ENCODE assay signal across 18 cellular contexts in the genomic region with DNA sequence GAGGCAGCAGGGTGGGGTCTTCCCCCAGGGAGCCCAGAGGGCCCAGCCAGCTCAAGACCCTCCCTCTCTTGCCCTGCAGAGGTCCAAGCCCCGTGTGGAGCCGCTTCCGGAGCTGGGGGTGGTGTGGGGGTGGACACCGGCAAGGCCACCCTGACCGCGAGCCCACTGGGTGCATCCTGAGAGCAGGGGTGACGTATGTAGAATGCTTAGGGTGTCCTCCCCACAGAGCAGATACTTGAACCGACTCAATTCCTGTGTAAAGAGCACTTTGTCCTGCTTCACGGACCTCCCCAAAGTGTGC. TPM values are rescaled to one million over a fixed set of nuclear protein-coding genes. Genes with fewer than 3 reads are reported as not detected.
DNase-seq lines count a peak whose midpoint lies in the region; ATAC-seq and TF ChIP-seq lines count a peak whose summit lies in the region.
"Had no signal": no experiment of that assay in that cellular context is flagged by ENCODE, and none has a peak within 500 bp of the region (broad histone marks: within the 10 kb centered on the region; RNA-seq: fewer than 3 reads in every experiment).

No MANE protein-coding gene starts in this region.

- in situ Hi-C loops in ACHN (cut with HindIII; ENCODE audit: low pct_ligation_motif_present, low pct_unique_long_range_greater_than_20kb, low sequenced_read_pairs): no loop called here

- no peak overlapping the region for H3K4me3 ChIP-seq in HEK293 (ENCODE audit: low read depth, low read length)
- H3K4me3 ChIP-seq: HAP-1 had no signal

- H3K4me1 ChIP-seq in HEK293 (ENCODE audit: control insufficient read depth, insufficient read depth, low read length): no peaks in the 10 kb centered on the region
- H3K4me1 ChIP-seq: HAP-1 had no signal

- POLR2A ChIA-PET in HEK293 (lab: Yijun Ruan, JAX): interaction anchor here (0.6 kb wide), 1 partner anchor 56 kb away, joined by 9 read pairs; no protein-coding TSS in a partner anchor

- no peaks in the 10 kb centered on the region for H3K9me3 ChIP-seq in HEK293 (ENCODE audit: control insufficient read depth, insufficient read depth, low read depth, low read length)
- H3K9me3 ChIP-seq in T-helper 17 cell (ENCODE audit: control insufficient read depth, low read length, poor library complexity, severe bottlenecking): no peaks in the 10 kb centered on the region
- H3K9me3 ChIP-seq: HAP-1 had no signal

- H3K36me3 Mint-ChIP-seq in T-helper 17 cell (ENCODE audit: low read depth): peaks cover 3% of the 10 kb centered on the region
- peaks cover 5% of the 10 kb centered on the region for H3K36me3 Mint-ChIP-seq in memory B cell
- peaks cover 18% of the 10 kb centered on the region for H3K36me3 Mint-ChIP-seq in stimulated activated memory B cell treated with anti-CD40 and anti-IgM and Interleukin-4, amounts not matched to agents 10 μg/mL and 1 μg/mL and 100 μg/mL, for 72 hours

- TF ChIP-seq CTCF in HEK293 (tag by site-specific recombination; IDR thresholded peaks at IDR 0.05): no peak

- H3K4me3 Mint-ChIP-seq in T-helper 17 cell: no peak overlapping the region
- peak overlapping the region; percentile 90 for H3K4me3 Mint-ChIP-seq in memory B cell
- H3K4me3 Mint-ChIP-seq in stimulated activated memory B cell treated with anti-CD40 and anti-IgM and Interleukin-4, amounts not matched to agents 10 μg/mL and 1 μg/mL and 100 μg/mL, for 72 hours: no peak overlapping the region

- ATAC-seq in T-helper 17 cell (peak; percentile 22), memory B cell (ENCODE audit: low read depth) (no peak), HG03139 (IDR thresholded peaks at IDR 0.05; ENCODE audit: unreplicated experiment) (no peak)
- ATAC-seq in stimulated activated memory B cell treated with anti-CD40 and anti-IgM and Interleukin-4, amounts not matched to agents 10 μg/mL and 1 μg/mL and 100 μg/mL, for 72 hours: no peak
- ATAC-seq: Panc1 had no signal

- peaks cover 21 to 90% of the 10 kb centered on the region in 2 experiments; a peak in 2 of 3 replicates for H3K36me3 ChIP-seq in HEK293 (ENCODE audit: control insufficient read depth in 2 of 2, insufficient read depth in 1 of 2, low read length in 2 of 2)

- DNase-seq in T-helper 17 cell (no peak), memory B cell (ENCODE audit: low spot score in 2 of 2) (no peak), cortex of kidney (lab: John Stamatoyannopoulos, UW) (no peak), ACHN (no peak)
- DNase-seq: C1 segment of cervical spinal cord; CD8-positive, alpha-beta memory T cell; DMS79; MV-4-11; NCI-H187 treated with DMSO at 0.1 percent for 48 hours; NCI-H2227 treated with DMSO at 0.1 percent for 48 hours; NCI-H524; NCI-H82; SW 1271 had no signal

- H3K4me1 Mint-ChIP-seq in T-helper 17 cell: peaks cover 4% of the 10 kb centered on the region
- H3K4me1 Mint-ChIP-seq in memory B cell: peaks cover 10% of the 10 kb centered on the region
- H3K4me1 Mint-ChIP-seq in stimulated activated memory B cell treated with anti-CD40 and anti-IgM and Interleukin-4, amounts not matched to agents 10 μg/mL and 1 μg/mL and 100 μg/mL, for 72 hours: peaks cover 19% of the 10 kb centered on the region

- H3K27me3 Mint-ChIP-seq in T-helper 17 cell (no peaks in the 10 kb centered on the region), memory B cell (no peaks in the 10 kb centered on the region)
- no peaks in the 10 kb centered on the region for H3K27me3 Mint-ChIP-seq in stimulated activated memory B cell treated with anti-CD40 and anti-IgM and Interleukin-4, amounts not matched to agents 10 μg/mL and 1 μg/mL and 100 μg/mL, for 72 hours
- H3K27me3 Mint-ChIP-seq: CD8-positive, alpha-beta memory T cell had no signal

- H3K27ac Mint-ChIP-seq in T-helper 17 cell (no peak overlapping the region), memory B cell (peak overlapping the region; percentile 95)
- peak overlapping the region; percentile 84 for H3K27ac Mint-ChIP-seq in stimulated activated memory B cell treated with anti-CD40 and anti-IgM and Interleukin-4, amounts not matched to agents 10 μg/mL and 1 μg/mL and 100 μg/mL, for 72 hours

- CTCF ChIA-PET in HEK293 (lab: Yijun Ruan, JAX): no interaction called here

- H3K27ac ChIP-seq in HEK293 (ENCODE audit: extremely low read depth, low read depth, low read length): no peak overlapping the region

- H3K9me3 Mint-ChIP-seq in memory B cell: no peaks in the 10 kb centered on the region
- no peaks in the 10 kb centered on the region for H3K9me3 Mint-ChIP-seq in stimulated activated memory B cell treated with anti-CD40 and anti-IgM and Interleukin-4, amounts not matched to agents 10 μg/mL and 1 μg/mL and 100 μg/mL, for 72 hours
- H3K9me3 Mint-ChIP-seq: CD8-positive, alpha-beta memory T cell had no signal

TF ChIP-seq in HEK293, 187 proteins besides CTCF, POLR2A, EP300 and RAD21:
- TF ChIP-seq ZNF341 (tag by site-specific recombination; IDR thresholded peaks at IDR 0.05; ENCODE audit: low read depth) (no peak), ZSCAN23 (tag by site-specific recombination; IDR thresholded peaks at IDR 0.05) (no peak), GLIS1 (tag by site-specific recombination; IDR thresholded peaks at IDR 0.05) (peak; percentile 35; the same call in 1 of the 2 replicates), ZNF16 (tag by site-specific recombination; IDR thresholded peaks at IDR 0.05; ENCODE audit: low read depth) (no peak), ZNF837 (tag by site-specific recombination; IDR thresholded peaks at IDR 0.05) (no peak)
- TF ChIP-seq, protein P1, sequence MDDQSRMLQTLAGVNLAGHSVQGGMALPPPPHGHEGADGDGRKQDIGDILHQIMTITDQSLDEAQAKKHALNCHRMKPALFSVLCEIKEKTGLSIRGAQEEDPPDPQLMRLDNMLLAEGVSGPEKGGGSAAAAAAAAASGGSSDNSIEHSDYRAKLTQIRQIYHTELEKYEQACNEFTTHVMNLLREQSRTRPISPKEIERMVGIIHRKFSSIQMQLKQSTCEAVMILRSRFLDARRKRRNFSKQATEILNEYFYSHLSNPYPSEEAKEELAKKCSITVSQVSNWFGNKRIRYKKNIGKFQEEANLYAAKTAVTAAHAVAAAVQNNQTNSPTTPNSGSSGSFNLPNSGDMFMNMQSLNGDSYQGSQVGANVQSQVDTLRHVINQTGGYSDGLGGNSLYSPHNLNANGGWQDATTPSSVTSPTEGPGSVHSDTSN (CRISPR knock-in tag; IDR thresholded peaks at IDR 0.05): no peak
- TF ChIP-seq, protein P2, sequence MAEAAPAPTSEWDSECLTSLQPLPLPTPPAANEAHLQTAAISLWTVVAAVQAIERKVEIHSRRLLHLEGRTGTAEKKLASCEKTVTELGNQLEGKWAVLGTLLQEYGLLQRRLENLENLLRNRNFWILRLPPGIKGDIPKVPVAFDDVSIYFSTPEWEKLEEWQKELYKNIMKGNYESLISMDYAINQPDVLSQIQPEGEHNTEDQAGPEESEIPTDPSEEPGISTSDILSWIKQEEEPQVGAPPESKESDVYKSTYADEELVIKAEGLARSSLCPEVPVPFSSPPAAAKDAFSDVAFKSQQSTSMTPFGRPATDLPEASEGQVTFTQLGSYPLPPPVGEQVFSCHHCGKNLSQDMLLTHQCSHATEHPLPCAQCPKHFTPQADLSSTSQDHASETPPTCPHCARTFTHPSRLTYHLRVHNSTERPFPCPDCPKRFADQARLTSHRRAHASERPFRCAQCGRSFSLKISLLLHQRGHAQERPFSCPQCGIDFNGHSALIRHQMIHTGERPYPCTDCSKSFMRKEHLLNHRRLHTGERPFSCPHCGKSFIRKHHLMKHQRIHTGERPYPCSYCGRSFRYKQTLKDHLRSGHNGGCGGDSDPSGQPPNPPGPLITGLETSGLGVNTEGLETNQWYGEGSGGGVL (tag by site-specific recombination; IDR thresholded peaks at IDR 0.05): no peak
- TF ChIP-seq, protein P3, sequence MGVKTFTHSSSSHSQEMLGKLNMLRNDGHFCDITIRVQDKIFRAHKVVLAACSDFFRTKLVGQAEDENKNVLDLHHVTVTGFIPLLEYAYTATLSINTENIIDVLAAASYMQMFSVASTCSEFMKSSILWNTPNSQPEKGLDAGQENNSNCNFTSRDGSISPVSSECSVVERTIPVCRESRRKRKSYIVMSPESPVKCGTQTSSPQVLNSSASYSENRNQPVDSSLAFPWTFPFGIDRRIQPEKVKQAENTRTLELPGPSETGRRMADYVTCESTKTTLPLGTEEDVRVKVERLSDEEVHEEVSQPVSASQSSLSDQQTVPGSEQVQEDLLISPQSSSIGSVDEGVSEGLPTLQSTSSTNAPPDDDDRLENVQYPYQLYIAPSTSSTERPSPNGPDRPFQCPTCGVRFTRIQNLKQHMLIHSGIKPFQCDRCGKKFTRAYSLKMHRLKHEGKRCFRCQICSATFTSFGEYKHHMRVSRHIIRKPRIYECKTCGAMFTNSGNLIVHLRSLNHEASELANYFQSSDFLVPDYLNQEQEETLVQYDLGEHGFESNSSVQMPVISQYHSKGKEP (tag by site-specific recombination; IDR thresholded peaks at IDR 0.05): no peak

RNA-seq across cellular contexts. Expression of a gene that starts 14.8 kb away (rescaled TPM):
- total RNA-seq in T-helper 17 cell: 10 to 100 TPM; 49.5 to 68.7 TPM

RNA-seq across cellular contexts. Expression of a gene that starts 29.3 kb away (rescaled TPM):
- total RNA-seq in T-helper 17 cell: 10 to 100 TPM; 22.0 to 26.5 TPM

RNA-seq across cellular contexts. Expression of a gene that starts 40.4 kb away (rescaled TPM):
- total RNA-seq in T-helper 17 cell: 10 to 100 TPM; 25.5 to 33.4 TPM

RNA-seq across cellular contexts. Expression of a gene that starts 42.4 kb away (rescaled TPM):
- total RNA-seq in T-helper 17 cell: 10 to 100 TPM; 51.1 to 56.6 TPM
